In genomic region chr2:119679526-119679837, GRCh38 we compare ENCODE assay signal across 8 cellular contexts. TPM values are rescaled to one million over a fixed set of nuclear protein-coding genes. Genes with fewer than 3 reads are reported as not detected.
A peak's percentile ranks its signal among the peaks of the same experiment; 100 is the strongest.
DNase-seq lines count a peak whose midpoint lies in the region; ATAC-seq and TF ChIP-seq lines count a peak whose summit lies in the region.

No MANE protein-coding gene starts in this region.

- no peak for ATAC-seq in HG03025 (IDR thresholded peaks at IDR 0.05; ENCODE audit: low FRiP score, unreplicated experiment)

- peaks cover 17% of the 10 kb centered on the region for H3K36me3 Mint-ChIP-seq in HFFc6 (ENCODE audit: low read depth)

- peak overlapping the region; percentile 99 for H2AFZ ChIP-seq in mammary epithelial cell (ENCODE audit: low read depth, low read length)

- peaks cover 8% of the 10 kb centered on the region for H3K4me1 ChIP-seq in mammary epithelial cell (ENCODE audit: insufficient read depth, low read length)
- peaks cover 32% of the 10 kb centered on the region for H3K4me1 ChIP-seq in muscle layer of colon (ENCODE audit: insufficient read depth, low read length)

- peaks cover 24% of the 10 kb centered on the region for H3K79me2 ChIP-seq in mammary epithelial cell (ENCODE audit: insufficient read depth, low read length)

- intact Hi-C loops in mammary epithelial cell (cut with micrococcal nuclease), result no loop called here

- CTCF ChIA-PET in AG04450 (lab: Charles Lee) (interaction anchor here (1.0 kb wide), 1 partner anchor 36 kb away, joined by 3 read pairs; no protein-coding TSS in a partner anchor), mammary epithelial cell (lab: Charles Lee; ENCODE audit: low non-redundant PET) (no interaction called here)

- peak overlapping the region; percentile 92 for H3K4me3 ChIP-seq in AG04450 (ENCODE audit: low read depth, low read length)
- peak overlapping the region; percentile 84 to 100 (median 89) for H3K4me3 ChIP-seq in mammary epithelial cell (replicated peaks in 1 of 3; ENCODE audit: insufficient read depth in 1 of 3, low read depth in 2 of 3, low read length in 3 of 3)
- peak overlapping the region; percentile 82 to 93 for H3K4me3 ChIP-seq in muscle layer of colon (ENCODE audit: low read depth in 1 of 2, low read length in 2 of 2)

- peak overlapping the region; percentile 89 for H3K4me3 Mint-ChIP-seq in HFFc6

- TF ChIP-seq CTCF in AG04450 (IDR thresholded peaks at IDR 0.05; ENCODE audit: low read depth, low read length), result no peak
- TF ChIP-seq CTCF in HFFc6 (IDR thresholded peaks at IDR 0.05), result no peak
- TF ChIP-seq CTCF in mammary epithelial cell (conservative IDR thresholded peaks at IDR 0.05 in 1 of 2, IDR thresholded peaks at IDR 0.05 in 1 of 2; ENCODE audit: extremely low read depth in 1 of 2, insufficient read depth in 1 of 2, low read depth in 1 of 2, low read length in 2 of 2), result no peak

- in situ Hi-C loops in mammary epithelial cell (cut with MboI; ENCODE audit: low sequenced_read_pairs in 2 of 2), result no loop called here

- no peaks in the 10 kb centered on the region for H3K9me3 Mint-ChIP-seq in HFFc6

- H3K4me2 ChIP-seq in mammary epithelial cell (ENCODE audit: insufficient read depth, low read depth, low read length), result peak overlapping the region; percentile 95

- H3K27me3 Mint-ChIP-seq in HFFc6 (ENCODE audit: insufficient read depth), result peaks cover 10% of the 10 kb centered on the region

- H3K27me3 ChIP-seq in AG04450 (ENCODE audit: control insufficient read depth, insufficient read depth, low read length) (peaks cover 12% of the 10 kb centered on the region), mammary epithelial cell (ENCODE audit: insufficient read depth, low read length) (no peaks in the 10 kb centered on the region), muscle layer of colon (ENCODE audit: control insufficient read depth in 1 of 2, insufficient read depth in 2 of 2, low read length in 2 of 2) (no peaks in the 10 kb centered on the region)

- H3K27ac ChIP-seq in AG04450 (ENCODE audit: low read depth, low read length) (no peak overlapping the region), mammary epithelial cell (ENCODE audit: insufficient read depth, low read depth, low read length) (peak overlapping the region; percentile 68), muscle layer of colon (ENCODE audit: low read depth, low read length) (peak overlapping the region; percentile 82)

- H3K4me1 Mint-ChIP-seq in HFFc6 (ENCODE audit: low read depth), result peaks cover 27% of the 10 kb centered on the region

- TSS peak; percentile 68 for BruUV-seq in mammary epithelial cell (replicated peaks; lab: Mats Ljungman, UMichigan)

- peak overlapping the region; percentile 53 for H3K27ac Mint-ChIP-seq in HFFc6

- dilution Hi-C loops in mammary epithelial cell (cut with HindIII; ENCODE audit: low sequenced_read_pairs), result no loop called here

- POLR2A ChIA-PET in AG04450 (lab: Yijun Ruan, JAX), result interaction anchor here (0.6 to 1.0 kb wide), 4 partner anchors 15 to 1132 kb away, joined by 3 to 4 read pairs (median 4); no protein-coding TSS in a partner anchor

- 0% methylated on average over 9 of the region's 9 CpGs for WGBS in mammary epithelial cell (ENCODE audit: low coverage, missing lambda C conversion rate)

- H3K9ac ChIP-seq in mammary epithelial cell (ENCODE audit: insufficient read depth, low read length), result peak overlapping the region; percentile 79
- H3K9ac ChIP-seq in muscle layer of colon (ENCODE audit: low read length), result peak overlapping the region; percentile 62

- DNase-seq in AG04450 (ENCODE audit: low read depth, low spot score) (no peak), HFFc6 (no peak), mammary epithelial cell (no peak), NCI-H446 treated with DMSO at 0.1 percent for 48 hours (lab: John Stamatoyannopoulos, UW) (no peak), UCSD-AML1 (lab: John Stamatoyannopoulos, UW; ENCODE audit: unreplicated experiment) (no peak)
- DNase-seq in effector CD8-positive, alpha-beta T cell (lab: John Stamatoyannopoulos, UW), result no peak

- H4K20me1 ChIP-seq in mammary epithelial cell (ENCODE audit: insufficient read depth, low read length), result no peaks in the 10 kb centered on the region

- H3K36me3 ChIP-seq in mammary epithelial cell (ENCODE audit: insufficient read depth, low read length) (no peaks in the 10 kb centered on the region), muscle layer of colon (ENCODE audit: insufficient read depth, low read length) (peaks cover 5% of the 10 kb centered on the region)

- H3K9me3 ChIP-seq in AG04450 (ENCODE audit: control insufficient read depth, insufficient read depth, low read length) (no peaks in the 10 kb centered on the region; the same call in 1 of the 2 replicates), mammary epithelial cell (replicated peaks; ENCODE audit: insufficient read depth, low read length) (no peaks in the 10 kb centered on the region), muscle layer of colon (ENCODE audit: low read length) (no peaks in the 10 kb centered on the region)

RNA-seq across cellular contexts. Expression of gene TMEM177, which starts 0.5 kb away (rescaled TPM):
- polyA plus RNA-seq in AG04450 (2011; rRNA removed) (6.7 and 7.5 TPM in 2 replicates), mammary epithelial cell (21.9 TPM)
- 6.6 and 9.4 TPM in 2 replicates for polyA minus RNA-seq in AG04450 (2011; rRNA and poly(A)+ RNA removed)
- 1 to 10 TPM; 5.9 to 8.7 (median 6.8) TPM for total RNA-seq in HFFc6 (2021; fragmentation: NEBNext Ultra II Directional; extraction: Animal tissue kit (Norgen Biotek cat#: 25700))
- total RNA-seq in mammary epithelial cell, result 10 to 100 TPM; 11.7 to 13.3 TPM
- polyA minus RNA-seq in mammary epithelial cell, result 12.2 TPM
